In genomic region chr1:54548389-54549044, GRCh38 we compare ENCODE assay signal across 10 cellular contexts. TPM values are rescaled to one million over a fixed set of nuclear protein-coding genes. Genes with fewer than 3 reads are reported as not detected.
DNase-seq lines count a peak whose midpoint lies in the region; ATAC-seq and TF ChIP-seq lines count a peak whose summit lies in the region.
"Had no signal": no experiment of that assay in that cellular context is flagged by ENCODE, and none has a peak within 500 bp of the region (broad histone marks: within the 10 kb centered on the region; RNA-seq: fewer than 3 reads in every experiment).

No MANE protein-coding gene starts in this region.

- no peak for TF ChIP-seq EP300 in ovary (IDR thresholded peaks at IDR 0.05)

- H3K27me3 ChIP-seq in WERI-Rb-1 (ENCODE audit: insufficient read depth, low read depth, severe bottlenecking) (no peaks in the 10 kb centered on the region), ovary (no peaks in the 10 kb centered on the region), uterus (no peaks in the 10 kb centered on the region)

- TF ChIP-seq POLR2A in ovary (IDR thresholded peaks at IDR 0.05) = no peak
- TF ChIP-seq POLR2A in uterus (IDR thresholded peaks at IDR 0.05) = no peak
- TF ChIP-seq POLR2A in GM18505 (IDR thresholded peaks at IDR 0.05; ENCODE audit: borderline replicate concordance, extremely low read depth, insufficient read depth, insufficient read length) = no peak

- ATAC-seq in GM18505 (IDR thresholded peaks at IDR 0.05; ENCODE audit: unreplicated experiment) = no peak
- ATAC-seq: GM12878 had no signal

- intact Hi-C loops in cardiac septum (cut with DNase I) (loop anchor here (5.0 kb wide), 1 partner anchor 56 kb away; no protein-coding TSS in a partner anchor), ovary (cut with DNase I) (no loop called here), uterus (cut with DNase I; ENCODE audit: low total_unique reads) (no loop called here)

- DNase-seq in WERI-Rb-1 = no peak
- peak; percentile 77 for DNase-seq in cardiac septum (ENCODE audit: low spot score)
- peak in 4 of 5 donors; percentile 39 to 59 (median 52) for DNase-seq in ovary
- DNase-seq in uterus = no peak
- no peak for DNase-seq in activated effector memory CD4-positive, alpha-beta T cell treated with anti-CD3 and anti-CD28 coated beads, Interleukin-2, amount 50 U/mL, for 16 hours
- no peak for DNase-seq in SHP77 treated with DMSO at 0.1 percent for 48 hours (lab: John Stamatoyannopoulos, UW)
- DNase-seq: activated T-cell treated with anti-CD3 and anti-CD28 coated beads, Interleukin-2, amount 50 U/mL, for 48 hours; MM.1S had no signal

- H3K4me3 ChIP-seq in WERI-Rb-1 (ENCODE audit: low read depth, low read length) (peak overlapping the region; percentile 46), ovary (peak overlapping the region; percentile 27), uterus (peak overlapping the region; percentile 11 to 28)
- H3K4me3 ChIP-seq: GM12878 had no signal

- no peaks in the 10 kb centered on the region for H3K36me3 ChIP-seq in WERI-Rb-1
- H3K36me3 ChIP-seq in ovary = no peaks in the 10 kb centered on the region
- no peaks in the 10 kb centered on the region for H3K36me3 ChIP-seq in uterus

- H3K27ac ChIP-seq in WERI-Rb-1 (peak overlapping the region; percentile 76), ovary (peak overlapping the region; percentile 33 to 87), uterus (peak overlapping the region; percentile 78 to 90)

- WGBS in ovary, 3 donors = 7 to 21% (median 8%) methylated on average over 13 of the region's 13 CpGs

- H3K9me3 ChIP-seq in WERI-Rb-1 (ENCODE audit: severe bottlenecking) = no peaks in the 10 kb centered on the region
- H3K9me3 ChIP-seq in ovary = no peaks in the 10 kb centered on the region
- H3K9me3 ChIP-seq in uterus = no peaks in the 10 kb centered on the region

- H3K4me1 ChIP-seq in ovary (ENCODE audit: insufficient read depth) (peaks cover 12% of the 10 kb centered on the region), uterus (peaks cover 0 to 4% of the 10 kb centered on the region in 2 donors)

- TF ChIP-seq CTCF in WERI-Rb-1 (IDR thresholded peaks at IDR 0.05; ENCODE audit: low read depth, low read length) = no peak
- TF ChIP-seq CTCF in ovary (IDR thresholded peaks at IDR 0.05) = no peak
- no peak for TF ChIP-seq CTCF in uterus (IDR thresholded peaks at IDR 0.05)

RNA-seq across cellular contexts. Expression of gene ACOT11, which starts 0.5 kb away (rescaled TPM):
- total RNA-seq in cardiac septum (44.1 TPM), ovary (10 to 100 TPM in 5 of 7 donors, 1 to 10 TPM in 2; 7.6 to 28.4 (median 17.0) TPM), uterus (10 to 100 TPM in 2 of 4 donors, 1 to 10 TPM in 2; 2.4 to 17.1 (median 10.1) TPM)
- 1 to 10 TPM; 3.0 to 7.2 TPM for polyA plus RNA-seq in ovary

Comparison
In these comparisons a context has a peak if more than half of its experiments do, and no peak if none do; other contexts are left out.
1. DNase-seq: peak in cardiac septum (single experiment) and ovary (4 of 5); none in WERI-Rb-1 (single experiment), uterus (0 of 2), activated effector memory CD4-positive, alpha-beta T cell treated with anti-CD3 and anti-CD28 coated beads, Interleukin-2, amount 50 U/mL, for 16 hours (single experiment) and SHP77 treated with DMSO at 0.1 percent for 48 hours (single experiment).
2. Peak in every context shown above with its lines, with median percentiles within 50 percentile points of each other: H3K27ac ChIP-seq and H3K4me3 ChIP-seq.